Comparison of ENCODE assay signal across 14 cellular contexts in genomic region chr6:107641500-107641931, GRCh38.
DNase-seq lines count a peak whose midpoint lies in the region; TF ChIP-seq lines count a peak whose summit lies in the region.
"Had no signal": no experiment of that assay in that cellular context is flagged by ENCODE, and none has a peak within 500 bp of the region (broad histone marks: within the 10 kb centered on the region; RNA-seq: fewer than 3 reads in every experiment).

No MANE protein-coding gene starts in this region.

- H3K36me3 Mint-ChIP-seq in Calu3 (ENCODE audit: insufficient read depth, unreplicated experiment), result no peaks in the 10 kb centered on the region
- H3K36me3 Mint-ChIP-seq: natural killer cell treated with Interleukin-12 subunit alpha and Interleukin-12 subunit beta and Interleukin-15 and Interleukin-18, amount 100 ng/mL, for 72 hours had no signal

- no peaks in the 10 kb centered on the region for H3K27me3 ChIP-seq in SU-DHL-6 (ENCODE audit: low read length)
- H3K27me3 ChIP-seq in effector memory CD4-positive, alpha-beta T cell (replicated peaks; ENCODE audit: control insufficient read depth, insufficient read depth, low read length, poor library complexity, severe bottlenecking), result no peaks in the 10 kb centered on the region
- H3K27me3 ChIP-seq: colonic mucosa had no signal

- H3K4me2 ChIP-seq in SU-DHL-6 (ENCODE audit: low read depth, low read length, poor library complexity, severe bottlenecking), result peak overlapping the region; percentile 61

- no peaks in the 10 kb centered on the region for H3K9me3 ChIP-seq in SU-DHL-6 (ENCODE audit: insufficient read depth, low read length)
- no peaks in the 10 kb centered on the region for H3K9me3 ChIP-seq in effector memory CD4-positive, alpha-beta T cell (ENCODE audit: control insufficient read depth, low read length)
- H3K9me3 ChIP-seq: colonic mucosa had no signal

- peak overlapping the region; percentile 88 for H3K27ac ChIP-seq in SU-DHL-6 (ENCODE audit: low read depth, low read length)
- H3K27ac ChIP-seq in effector memory CD4-positive, alpha-beta T cell (ENCODE audit: insufficient read depth, low read length, poor library complexity, severe bottlenecking), result no peak overlapping the region
- H3K27ac ChIP-seq: colonic mucosa had no signal

- CTCF ChIA-PET in Calu3 (lab: Charles Lee), result interaction anchor here (0.5 to 1.2 kb wide), 3 partner anchors 14 to 429 kb away, joined by 3 to 4 read pairs (median 3); no protein-coding TSS in a partner anchor

- no peaks in the 10 kb centered on the region for H3K4me1 Mint-ChIP-seq in Calu3 (ENCODE audit: low read depth, unreplicated experiment)
- H3K4me1 Mint-ChIP-seq: H9 had no signal

- H3K4me3 ChIP-seq in SU-DHL-6 (ENCODE audit: insufficient read depth, low read length, poor library complexity, severe bottlenecking), result no peak overlapping the region
- H3K4me3 ChIP-seq in effector memory CD4-positive, alpha-beta T cell (ENCODE audit: insufficient read depth, low read depth, low read length, poor library complexity, severe bottlenecking), result no peak overlapping the region
- H3K4me3 ChIP-seq: colonic mucosa had no signal

- H3K9me3 Mint-ChIP-seq in Calu3 (ENCODE audit: low read depth, unreplicated experiment), result no peaks in the 10 kb centered on the region
- H3K9me3 Mint-ChIP-seq: H9; natural killer cell treated with Interleukin-12 subunit alpha and Interleukin-12 subunit beta and Interleukin-15 and Interleukin-18, amount 100 ng/mL, for 72 hours had no signal

- H3K36me3 ChIP-seq in SU-DHL-6 (ENCODE audit: low read length), result 0 out of 2 replicates have a peak, but pooled peaks cover 2% of the 10 kb centered on the region
- H3K36me3 ChIP-seq in effector memory CD4-positive, alpha-beta T cell (ENCODE audit: control insufficient read depth, insufficient read depth, low read length), result no peaks in the 10 kb centered on the region
- H3K36me3 ChIP-seq: colonic mucosa had no signal

- H3F3A ChIP-seq in SU-DHL-6 (ENCODE audit: insufficient read depth), result peaks cover 22% of the 10 kb centered on the region

- no peaks in the 10 kb centered on the region for H3K4me1 ChIP-seq in effector memory CD4-positive, alpha-beta T cell (ENCODE audit: control insufficient read depth, insufficient read depth, low read length, poor library complexity, severe bottlenecking)
- H3K4me1 ChIP-seq: colonic mucosa had no signal

- no peaks in the 10 kb centered on the region for H3K79me2 ChIP-seq in SU-DHL-6 (ENCODE audit: insufficient read depth, low read length)

- TF ChIP-seq CTCF in Calu3 (IDR thresholded peaks at IDR 0.05; ENCODE audit: unreplicated experiment), result no peak
- TF ChIP-seq CTCF in SU-DHL-6 (IDR thresholded peaks at IDR 0.05; ENCODE audit: insufficient read depth, low read length, poor library complexity, severe bottlenecking), result no peak

- H3K9ac ChIP-seq in SU-DHL-6 (ENCODE audit: low read length), result peak overlapping the region; percentile 15; the same call in 1 of the 2 replicates

- H3K27ac Mint-ChIP-seq in Calu3 (ENCODE audit: unreplicated experiment), result no peak overlapping the region
- H3K27ac Mint-ChIP-seq: H9; natural killer cell treated with Interleukin-12 subunit alpha and Interleukin-12 subunit beta and Interleukin-15 and Interleukin-18, amount 100 ng/mL, for 72 hours had no signal

- intact Hi-C loops in Calu3 (cut with micrococcal nuclease; ENCODE audit: unreplicated experiment), result loop anchor here (2.0 kb wide), 1 partner anchor 41 kb away; no protein-coding TSS in a partner anchor

- no peaks in the 10 kb centered on the region for H3K9me2 ChIP-seq in SU-DHL-6 (replicated peaks; ENCODE audit: insufficient read depth, low read length)

- H4K20me1 ChIP-seq in SU-DHL-6 (ENCODE audit: low read depth, low read length), result no peaks in the 10 kb centered on the region

- peak; percentile 65 for DNase-seq in Calu3
- peak; percentile 33 to 63 for DNase-seq in hippocampal formation (lab: John Stamatoyannopoulos, UW)
- DNase-seq in renal cortical epithelial cell (ENCODE audit: low read depth), result peak; percentile 90
- DNase-seq in activated gamma-delta T cell (lab: John Stamatoyannopoulos, UW), result no peak
- DNase-seq in effector memory CD4-positive, alpha-beta T cell, result no peak
- no peak for DNase-seq in stimulated activated CD4-positive, alpha-beta T cell treated with anti-CD3 and anti-CD28 coated beads, Interleukin-4, amount 100 ng/mL, for 24 hours
- no peak for DNase-seq in SKM-1 treated with dmso at 0.1 percent for 144 hours (lab: John Stamatoyannopoulos, UW; ENCODE audit: unreplicated experiment)
- DNase-seq: activated naive CD4-positive, alpha-beta T cell treated with anti-CD3 and anti-CD28 coated beads, Interleukin-2, amount 50 U/mL, for 16 hours; AML-193; colonic mucosa; EL; H9 had no signal

- H3K27me3 Mint-ChIP-seq in Calu3 (ENCODE audit: unreplicated experiment), result no peaks in the 10 kb centered on the region

- no TSS peak for BruUV-seq in Calu3 (replicated peaks; lab: Mats Ljungman, UMichigan)

- peak overlapping the region; percentile 47 for H3K4me3 Mint-ChIP-seq in Calu3 (ENCODE audit: low read depth, unreplicated experiment)
- H3K4me3 Mint-ChIP-seq: H9; natural killer cell treated with Interleukin-12 subunit alpha and Interleukin-12 subunit beta and Interleukin-15 and Interleukin-18, amount 100 ng/mL, for 72 hours had no signal

- H2AFZ ChIP-seq in SU-DHL-6 (ENCODE audit: low read depth, low read length, severe bottlenecking), result no peak overlapping the region

Comparison
In these comparisons a context has a peak if more than half of its experiments do, and no peak if none do; other contexts are left out.
1. DNase-seq: peak in Calu3 (single experiment), hippocampal formation (2 of 2) and renal cortical epithelial cell (single experiment); none in activated gamma-delta T cell (single experiment), effector memory CD4-positive, alpha-beta T cell (0 of 3), stimulated activated CD4-positive, alpha-beta T cell treated with anti-CD3 and anti-CD28 coated beads, Interleukin-4, amount 100 ng/mL, for 24 hours (single experiment) and SKM-1 treated with dmso at 0.1 percent for 144 hours (single experiment).